Comparison of ENCODE assay signal across 1 cellular context in the genomic region with DNA sequence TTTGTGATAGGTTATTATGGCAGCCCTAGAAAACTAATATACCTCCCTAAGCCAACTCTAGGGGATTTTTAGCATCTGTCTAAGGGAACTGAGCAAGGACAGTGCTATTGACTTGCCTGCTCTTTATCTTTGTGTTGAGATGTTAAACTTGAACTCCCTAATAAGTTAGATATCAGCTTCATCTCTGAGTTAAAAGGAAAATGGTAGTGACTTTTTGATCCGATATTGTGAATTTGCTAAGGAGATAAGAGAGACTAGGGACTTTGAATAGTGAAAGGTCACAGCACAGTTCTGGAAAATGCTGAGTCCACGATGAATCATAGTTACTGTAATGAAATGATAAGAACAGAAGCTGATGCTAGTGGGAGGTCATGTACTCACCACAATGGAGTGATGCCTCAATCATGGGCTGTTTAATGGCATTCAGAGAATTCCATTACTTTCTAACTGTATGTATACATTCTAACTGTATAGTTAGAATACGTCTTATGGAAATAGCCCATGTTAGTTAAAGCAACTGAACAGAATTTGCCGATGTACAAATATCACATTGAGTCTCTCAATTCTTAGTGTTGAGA.
A peak's percentile ranks its signal among the peaks of the same experiment; 100 is the strongest.
TF ChIP-seq lines count a peak whose summit lies in the region.

No MANE protein-coding gene starts in this region.

TF ChIP-seq in K562, 482 proteins besides CTCF, POLR2A, EP300 and RAD21 (continued from another document and continues in another):
- TF ChIP-seq, protein P1, sequence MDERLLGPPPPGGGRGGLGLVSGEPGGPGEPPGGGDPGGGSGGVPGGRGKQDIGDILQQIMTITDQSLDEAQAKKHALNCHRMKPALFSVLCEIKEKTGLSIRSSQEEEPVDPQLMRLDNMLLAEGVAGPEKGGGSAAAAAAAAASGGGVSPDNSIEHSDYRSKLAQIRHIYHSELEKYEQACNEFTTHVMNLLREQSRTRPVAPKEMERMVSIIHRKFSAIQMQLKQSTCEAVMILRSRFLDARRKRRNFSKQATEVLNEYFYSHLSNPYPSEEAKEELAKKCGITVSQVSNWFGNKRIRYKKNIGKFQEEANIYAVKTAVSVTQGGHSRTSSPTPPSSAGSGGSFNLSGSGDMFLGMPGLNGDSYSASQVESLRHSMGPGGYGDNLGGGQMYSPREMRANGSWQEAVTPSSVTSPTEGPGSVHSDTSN (CRISPR knock-in tag; IDR thresholded peaks at IDR 0.05; ENCODE audit: low read depth): no peak
- TF ChIP-seq, protein P1 (tag; conservative IDR thresholded peaks at IDR 0.05; ENCODE audit: low read depth): peak; percentile 61
- TF ChIP-seq FUS (optimal IDR thresholded peaks at IDR 0.05; ENCODE audit: low read depth, low read length) (no peak), PRMT5 (CRISPR knock-in tag; IDR thresholded peaks at IDR 0.05) (no peak), JUNB (CRISPR knock-in tag; conservative IDR thresholded peaks at IDR 0.05) (peak; percentile 45), RBM25 (IDR thresholded peaks at IDR 0.05; ENCODE audit: low read depth, low read length, severe bottlenecking) (no peak), ILF3 (IDR thresholded peaks at IDR 0.05; ENCODE audit: borderline replicate concordance) (peak; percentile 85; the same call in 1 of the 2 replicates), NFXL1 (CRISPR knock-in tag; IDR thresholded peaks at IDR 0.05) (no peak), OTX1 (CRISPR knock-in tag; IDR thresholded peaks at IDR 0.05) (no peak), ZNF589 (CRISPR knock-in tag; IDR thresholded peaks at IDR 0.05; ENCODE audit: low read depth) (peak; percentile 74; the same call in 1 of the 2 replicates), EP400 (IDR thresholded peaks at IDR 0.05) (peak; percentile 46; the same call in 1 of the 2 replicates), DACH1 (IDR thresholded peaks at IDR 0.05; ENCODE audit: partially characterized antibody) (peak; percentile 99), RCOR1 (IDR thresholded peaks at IDR 0.05; ENCODE audit: borderline replicate concordance in 1 of 2, low read depth in 2 of 2, low read length in 2 of 2) (peak in 1 of 2 experiments; percentile 96; a peak in 2 of 4 replicates), POLR2H (tag; IDR thresholded peaks at IDR 0.05; ENCODE audit: low read depth) (0 out of 2 replicates have a peak, but pooled peaks have one; percentile 13), KAT8 (IDR thresholded peaks at IDR 0.05; ENCODE audit: low read depth) (no peak), ZNF143 (CRISPR knock-in tag; IDR thresholded peaks at IDR 0.05) (no peak), FOSL1 (tag; conservative IDR thresholded peaks at IDR 0.05) (peak; percentile 100), BACH1 (tag; IDR thresholded peaks at IDR 0.05) (peak; percentile 88), ZNF175 (CRISPR knock-in tag; IDR thresholded peaks at IDR 0.05; ENCODE audit: low read depth) (0 out of 2 replicates have a peak, but pooled peaks have one; percentile 43), SMARCC2 (IDR thresholded peaks at IDR 0.05; ENCODE audit: low read depth) (peak; percentile 100), ZNF121 (CRISPR knock-in tag; conservative IDR thresholded peaks at IDR 0.05) (no peak), ZNF644 (tag; IDR thresholded peaks at IDR 0.05; ENCODE audit: low read depth) (peak; percentile 88), ZNF212 (CRISPR knock-in tag; IDR thresholded peaks at IDR 0.05) (no peak), FOXK2 (conservative IDR thresholded peaks at IDR 0.05 in 1 of 2, IDR thresholded peaks at IDR 0.05 in 1 of 2; ENCODE audit: low read depth in 2 of 2) (peak in 1 of 2 experiments; percentile 22; a peak in 1 of 4 replicates), MXI1 (IDR thresholded peaks at IDR 0.05; ENCODE audit: low read depth, low read length) (no peak), TEAD4 (IDR thresholded peaks at IDR 0.05; ENCODE audit: low read length) (peak; percentile 100), TEAD4 (CRISPR knock-in tag; IDR thresholded peaks at IDR 0.05; ENCODE audit: borderline replicate concordance) (no peak), HDAC6 (IDR thresholded peaks at IDR 0.05; ENCODE audit: low read depth, low read length) (no peak), TBL1XR1 (IDR thresholded peaks at IDR 0.05; ENCODE audit: low read length in 2 of 2) (peak; percentile 49 to 89; a peak in 3 of 4 replicates), PHF8 (IDR thresholded peaks at IDR 0.05; ENCODE audit: borderline replicate concordance, low read length) (no peak), ZBTB1 (CRISPR knock-in tag; IDR thresholded peaks at IDR 0.05; ENCODE audit: borderline replicate concordance, low read depth) (no peak), NCOA1 (IDR thresholded peaks at IDR 0.05; ENCODE audit: low read depth) (peak; percentile 94), RAD51 (IDR thresholded peaks at IDR 0.05; ENCODE audit: borderline replicate concordance, low read depth) (peak; percentile 18; the same call in 1 of the 2 replicates), SP2 (IDR thresholded peaks at IDR 0.05; ENCODE audit: extremely low read depth, low read depth, low read length, poor library complexity, severe bottlenecking) (no peak), RFX5 (IDR thresholded peaks at IDR 0.05; ENCODE audit: low read depth, low read length) (no peak), TSC22D4 (tag; IDR thresholded peaks at IDR 0.05) (no peak)
- TF ChIP-seq, protein P2, sequence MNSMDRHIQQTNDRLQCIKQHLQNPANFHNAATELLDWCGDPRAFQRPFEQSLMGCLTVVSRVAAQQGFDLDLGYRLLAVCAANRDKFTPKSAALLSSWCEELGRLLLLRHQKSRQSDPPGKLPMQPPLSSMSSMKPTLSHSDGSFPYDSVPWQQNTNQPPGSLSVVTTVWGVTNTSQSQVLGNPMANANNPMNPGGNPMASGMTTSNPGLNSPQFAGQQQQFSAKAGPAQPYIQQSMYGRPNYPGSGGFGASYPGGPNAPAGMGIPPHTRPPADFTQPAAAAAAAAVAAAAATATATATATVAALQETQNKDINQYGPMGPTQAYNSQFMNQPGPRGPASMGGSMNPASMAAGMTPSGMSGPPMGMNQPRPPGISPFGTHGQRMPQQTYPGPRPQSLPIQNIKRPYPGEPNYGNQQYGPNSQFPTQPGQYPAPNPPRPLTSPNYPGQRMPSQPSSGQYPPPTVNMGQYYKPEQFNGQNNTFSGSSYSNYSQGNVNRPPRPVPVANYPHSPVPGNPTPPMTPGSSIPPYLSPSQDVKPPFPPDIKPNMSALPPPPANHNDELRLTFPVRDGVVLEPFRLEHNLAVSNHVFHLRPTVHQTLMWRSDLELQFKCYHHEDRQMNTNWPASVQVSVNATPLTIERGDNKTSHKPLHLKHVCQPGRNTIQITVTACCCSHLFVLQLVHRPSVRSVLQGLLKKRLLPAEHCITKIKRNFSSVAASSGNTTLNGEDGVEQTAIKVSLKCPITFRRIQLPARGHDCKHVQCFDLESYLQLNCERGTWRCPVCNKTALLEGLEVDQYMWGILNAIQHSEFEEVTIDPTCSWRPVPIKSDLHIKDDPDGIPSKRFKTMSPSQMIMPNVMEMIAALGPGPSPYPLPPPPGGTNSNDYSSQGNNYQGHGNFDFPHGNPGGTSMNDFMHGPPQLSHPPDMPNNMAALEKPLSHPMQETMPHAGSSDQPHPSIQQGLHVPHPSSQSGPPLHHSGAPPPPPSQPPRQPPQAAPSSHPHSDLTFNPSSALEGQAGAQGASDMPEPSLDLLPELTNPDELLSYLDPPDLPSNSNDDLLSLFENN (IDR thresholded peaks at IDR 0.05; ENCODE audit: low read depth in 2 of 2, low read length in 2 of 2): peak in 1 of 2 experiments; percentile 94; a peak in 2 of 4 replicates
- TF ChIP-seq, protein P3, sequence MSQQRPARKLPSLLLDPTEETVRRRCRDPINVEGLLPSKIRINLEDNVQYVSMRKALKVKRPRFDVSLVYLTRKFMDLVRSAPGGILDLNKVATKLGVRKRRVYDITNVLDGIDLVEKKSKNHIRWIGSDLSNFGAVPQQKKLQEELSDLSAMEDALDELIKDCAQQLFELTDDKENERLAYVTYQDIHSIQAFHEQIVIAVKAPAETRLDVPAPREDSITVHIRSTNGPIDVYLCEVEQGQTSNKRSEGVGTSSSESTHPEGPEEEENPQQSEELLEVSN (IDR thresholded peaks at IDR 0.05; ENCODE audit: borderline replicate concordance in 1 of 2, extremely low read depth in 1 of 2, insufficient read depth in 1 of 2, insufficient read length in 1 of 2, low read depth in 1 of 2, low read length in 1 of 2, poor library complexity in 1 of 2, severe bottlenecking in 1 of 2): no peak
- TF ChIP-seq, protein P4, sequence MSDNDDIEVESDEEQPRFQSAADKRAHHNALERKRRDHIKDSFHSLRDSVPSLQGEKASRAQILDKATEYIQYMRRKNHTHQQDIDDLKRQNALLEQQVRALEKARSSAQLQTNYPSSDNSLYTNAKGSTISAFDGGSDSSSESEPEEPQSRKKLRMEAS (CRISPR knock-in tag; IDR thresholded peaks at IDR 0.05): no peak
- TF ChIP-seq, protein P5, sequence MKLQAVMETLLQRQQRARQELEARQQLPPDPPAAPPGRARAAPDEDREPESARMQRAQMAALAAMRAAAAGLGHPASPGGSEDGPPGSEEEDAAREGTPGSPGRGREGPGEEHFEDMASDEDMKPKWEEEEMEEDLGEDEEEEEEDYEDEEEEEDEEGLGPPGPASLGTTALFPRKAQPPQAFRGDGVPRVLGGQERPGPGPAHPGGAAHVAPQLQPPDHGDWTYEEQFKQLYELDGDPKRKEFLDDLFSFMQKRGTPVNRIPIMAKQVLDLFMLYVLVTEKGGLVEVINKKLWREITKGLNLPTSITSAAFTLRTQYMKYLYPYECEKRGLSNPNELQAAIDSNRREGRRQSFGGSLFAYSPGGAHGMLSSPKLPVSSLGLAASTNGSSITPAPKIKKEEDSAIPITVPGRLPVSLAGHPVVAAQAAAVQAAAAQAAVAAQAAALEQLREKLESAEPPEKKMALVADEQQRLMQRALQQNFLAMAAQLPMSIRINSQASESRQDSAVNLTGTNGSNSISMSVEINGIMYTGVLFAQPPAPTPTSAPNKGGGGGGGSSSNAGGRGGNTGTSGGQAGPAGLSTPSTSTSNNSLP (IDR thresholded peaks at IDR 0.05; ENCODE audit: borderline replicate concordance, low read depth, low read length): peak; percentile 99
- TF ChIP-seq, protein P6, sequence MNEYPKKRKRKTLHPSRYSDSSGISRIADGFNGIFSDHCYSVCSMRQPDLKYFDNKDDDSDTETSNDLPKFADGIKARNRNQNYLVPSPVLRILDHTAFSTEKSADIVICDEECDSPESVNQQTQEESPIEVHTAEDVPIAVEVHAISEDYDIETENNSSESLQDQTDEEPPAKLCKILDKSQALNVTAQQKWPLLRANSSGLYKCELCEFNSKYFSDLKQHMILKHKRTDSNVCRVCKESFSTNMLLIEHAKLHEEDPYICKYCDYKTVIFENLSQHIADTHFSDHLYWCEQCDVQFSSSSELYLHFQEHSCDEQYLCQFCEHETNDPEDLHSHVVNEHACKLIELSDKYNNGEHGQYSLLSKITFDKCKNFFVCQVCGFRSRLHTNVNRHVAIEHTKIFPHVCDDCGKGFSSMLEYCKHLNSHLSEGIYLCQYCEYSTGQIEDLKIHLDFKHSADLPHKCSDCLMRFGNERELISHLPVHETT (CRISPR knock-in tag; conservative IDR thresholded peaks at IDR 0.05 in 1 of 2, IDR thresholded peaks at IDR 0.05 in 1 of 2): peak in 1 of 2 experiments; percentile 79; a peak in 2 of 4 replicates
- TF ChIP-seq, protein P7, sequence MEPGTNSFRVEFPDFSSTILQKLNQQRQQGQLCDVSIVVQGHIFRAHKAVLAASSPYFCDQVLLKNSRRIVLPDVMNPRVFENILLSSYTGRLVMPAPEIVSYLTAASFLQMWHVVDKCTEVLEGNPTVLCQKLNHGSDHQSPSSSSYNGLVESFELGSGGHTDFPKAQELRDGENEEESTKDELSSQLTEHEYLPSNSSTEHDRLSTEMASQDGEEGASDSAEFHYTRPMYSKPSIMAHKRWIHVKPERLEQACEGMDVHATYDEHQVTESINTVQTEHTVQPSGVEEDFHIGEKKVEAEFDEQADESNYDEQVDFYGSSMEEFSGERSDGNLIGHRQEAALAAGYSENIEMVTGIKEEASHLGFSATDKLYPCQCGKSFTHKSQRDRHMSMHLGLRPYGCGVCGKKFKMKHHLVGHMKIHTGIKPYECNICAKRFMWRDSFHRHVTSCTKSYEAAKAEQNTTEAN (CRISPR knock-in tag; IDR thresholded peaks at IDR 0.05): no peak
- TF ChIP-seq, protein P8, sequence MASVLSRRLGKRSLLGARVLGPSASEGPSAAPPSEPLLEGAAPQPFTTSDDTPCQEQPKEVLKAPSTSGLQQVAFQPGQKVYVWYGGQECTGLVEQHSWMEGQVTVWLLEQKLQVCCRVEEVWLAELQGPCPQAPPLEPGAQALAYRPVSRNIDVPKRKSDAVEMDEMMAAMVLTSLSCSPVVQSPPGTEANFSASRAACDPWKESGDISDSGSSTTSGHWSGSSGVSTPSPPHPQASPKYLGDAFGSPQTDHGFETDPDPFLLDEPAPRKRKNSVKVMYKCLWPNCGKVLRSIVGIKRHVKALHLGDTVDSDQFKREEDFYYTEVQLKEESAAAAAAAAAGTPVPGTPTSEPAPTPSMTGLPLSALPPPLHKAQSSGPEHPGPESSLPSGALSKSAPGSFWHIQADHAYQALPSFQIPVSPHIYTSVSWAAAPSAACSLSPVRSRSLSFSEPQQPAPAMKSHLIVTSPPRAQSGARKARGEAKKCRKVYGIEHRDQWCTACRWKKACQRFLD (CRISPR knock-in tag; IDR thresholded peaks at IDR 0.05): peak; percentile 66; the same call in 1 of the 2 replicates
